Comparison of ENCODE assay signal across 9 cellular contexts in genomic region chr16:67663151-67663876, GRCh38. TPM values are rescaled to one million over a fixed set of nuclear protein-coding genes. Genes with fewer than 3 reads are reported as not detected.
DNase-seq lines count a peak whose midpoint lies in the region; ATAC-seq and TF ChIP-seq lines count a peak whose summit lies in the region.
"Had no signal": no experiment of that assay in that cellular context is flagged by ENCODE, and none has a peak within 500 bp of the region (broad histone marks: within the 10 kb centered on the region; RNA-seq: fewer than 3 reads in every experiment).

No MANE protein-coding gene starts in this region.

- H3K27ac ChIP-seq in WERI-Rb-1: no peak overlapping the region
- no peak overlapping the region for H3K27ac ChIP-seq in foreskin keratinocyte
- H3K27ac ChIP-seq: ovary had no signal

- H3K27me3 ChIP-seq in BJ (ENCODE audit: control insufficient read depth, insufficient read depth, low read length) (no peaks in the 10 kb centered on the region), WERI-Rb-1 (ENCODE audit: insufficient read depth, low read depth, severe bottlenecking) (no peaks in the 10 kb centered on the region), foreskin keratinocyte (no peaks in the 10 kb centered on the region), MG63 (no peaks in the 10 kb centered on the region)
- H3K27me3 ChIP-seq: ovary had no signal

- H3K36me3 ChIP-seq in BJ (ENCODE audit: control insufficient read depth, insufficient read depth, low read length) (peaks cover 8% of the 10 kb centered on the region), WERI-Rb-1 (peaks cover 36% of the 10 kb centered on the region), MG63 (no peaks in the 10 kb centered on the region)
- H3K36me3 ChIP-seq: ovary had no signal

- CTCF ChIA-PET in BJ (lab: Yijun Ruan, JAX): interaction anchor here (0.7 to 12.1 kb wide), 7 partner anchors 9 to 143 kb away, joined by 3 to 208 read pairs (median 5); partner anchors contain the start of genes CTCF, RANBP10 and TSNAXIP1

- H3K9me3 ChIP-seq in WERI-Rb-1 (ENCODE audit: severe bottlenecking) (no peaks in the 10 kb centered on the region), MG63 (no peaks in the 10 kb centered on the region)
- H3K9me3 ChIP-seq: ovary had no signal

- H3K4me1 ChIP-seq in foreskin keratinocyte: no peaks in the 10 kb centered on the region

- ATAC-seq in foreskin keratinocyte (no peak), HG02571 (IDR thresholded peaks at IDR 0.05; ENCODE audit: unreplicated experiment) (no peak)

- POLR2A ChIA-PET in BJ (lab: Charles Lee): no interaction called here

- H3K4me3 ChIP-seq in BJ (ENCODE audit: low read depth, low read length): no peak overlapping the region
- no peak overlapping the region for H3K4me3 ChIP-seq in WERI-Rb-1 (ENCODE audit: low read depth, low read length)
- no peak overlapping the region for H3K4me3 ChIP-seq in MG63
- H3K4me3 ChIP-seq: ovary had no signal

- TF ChIP-seq CTCF in BJ (IDR thresholded peaks at IDR 0.05; ENCODE audit: insufficient read depth, low read depth, low read length): peak; percentile 35
- TF ChIP-seq CTCF in GM12873 (IDR thresholded peaks at IDR 0.05; ENCODE audit: insufficient read depth, low read depth, low read length, missing control alignments): peak; percentile 61
- peak; percentile 60 for TF ChIP-seq CTCF in WERI-Rb-1 (IDR thresholded peaks at IDR 0.05; ENCODE audit: low read depth, low read length)
- TF ChIP-seq CTCF in foreskin keratinocyte (conservative IDR thresholded peaks at IDR 0.05): peak; percentile 37

- DNase-seq in BJ (ENCODE audit: low read depth): no peak
- peak; percentile 65 for DNase-seq in WERI-Rb-1
- no peak for DNase-seq in foreskin keratinocyte
- DNase-seq in NCI-H2107 (lab: John Stamatoyannopoulos, UW): no peak
- no peak for DNase-seq in NCI-H524 treated with DMSO at 0.1 percent for 48 hours (lab: John Stamatoyannopoulos, UW)
- DNase-seq in MG63: no peak

RNA-seq across cellular contexts. Expression of gene PARD6A, which starts 2.6 kb away (rescaled TPM):
- polyA plus RNA-seq in BJ (2011; rRNA removed) (0.86 and 0.88 TPM in 2 replicates), foreskin keratinocyte (1.1 and 1.6 TPM in 2 replicates)
- 0.21 TPM in 1 of 2 replicates, not detected in the other for polyA minus RNA-seq in BJ (2011; rRNA and poly(A)+ RNA removed)
- 1.1 TPM in 2 replicates for total RNA-seq in foreskin keratinocyte
- 0.89 and 1.5 TPM in 2 replicates for total RNA-seq in MG63 (2014; rRNA removed; shearing (Covaris generic); ENCODE audit: low replicate concordance)

RNA-seq across cellular contexts. Expression of gene ENKD1, which starts 3.2 kb away (rescaled TPM):
- 7.6 and 10.9 TPM in 2 replicates for polyA plus RNA-seq in BJ (2011; rRNA removed)
- polyA minus RNA-seq in BJ (2011; rRNA and poly(A)+ RNA removed): 1.7 and 2.7 TPM in 2 replicates
- 19.1 and 19.5 TPM in 2 replicates for total RNA-seq in foreskin keratinocyte
- 24.0 and 24.5 TPM in 2 replicates for polyA plus RNA-seq in foreskin keratinocyte
- 8.8 and 15.7 TPM in 2 replicates for total RNA-seq in MG63 (2014; rRNA removed; shearing (Covaris generic); ENCODE audit: low replicate concordance)

RNA-seq across cellular contexts. Expression of gene ACD, which starts 3.3 kb away (rescaled TPM):
- 14.1 and 29.5 TPM in 2 replicates for polyA plus RNA-seq in BJ (2011; rRNA removed)
- 14.4 and 17.2 TPM in 2 replicates for polyA minus RNA-seq in BJ (2011; rRNA and poly(A)+ RNA removed)
- total RNA-seq in foreskin keratinocyte: 46.1 and 46.2 TPM in 2 replicates
- polyA plus RNA-seq in foreskin keratinocyte: 51.3 and 59.1 TPM in 2 replicates
- total RNA-seq in MG63 (2014; rRNA removed; shearing (Covaris generic); ENCODE audit: low replicate concordance): 24.4 and 24.7 TPM in 2 replicates

RNA-seq across cellular contexts. Expression of gene C16orf86, which starts 3.3 kb away (rescaled TPM):
- polyA plus RNA-seq in BJ (2011; rRNA removed): 0.87 and 1.5 TPM in 2 replicates
- polyA minus RNA-seq in BJ (2011; rRNA and poly(A)+ RNA removed): 0.43 TPM in 1 of 2 replicates, not detected in the other
- 1.2 and 1.3 TPM in 2 replicates for total RNA-seq in foreskin keratinocyte
- polyA plus RNA-seq in foreskin keratinocyte: 1.7 and 2.0 TPM in 2 replicates
- not detected in 2 replicates for total RNA-seq in MG63 (2014; rRNA removed; shearing (Covaris generic); ENCODE audit: low replicate concordance)

RNA-seq across cellular contexts. Expression of gene CARMIL2, which starts 18.4 kb away (rescaled TPM):
- 0.18 and 0.23 TPM in 2 replicates for polyA plus RNA-seq in BJ (2011; rRNA removed)
- 0.19 and 0.93 TPM in 2 replicates for polyA minus RNA-seq in BJ (2011; rRNA and poly(A)+ RNA removed)
- total RNA-seq in foreskin keratinocyte: 0.24 and 0.32 TPM in 2 replicates
- 0.24 and 0.25 TPM in 2 replicates for polyA plus RNA-seq in foreskin keratinocyte
- total RNA-seq in MG63 (2014; rRNA removed; shearing (Covaris generic); ENCODE audit: low replicate concordance): 0.07 TPM in 1 of 2 replicates, not detected in the other
